Comparison of ENCODE assay signal across 8 cellular contexts in genomic region chr22:30968924-30969531, GRCh38. TPM values are rescaled to one million over a fixed set of nuclear protein-coding genes. Genes with fewer than 3 reads are reported as not detected.
DNase-seq lines count a peak whose midpoint lies in the region; ATAC-seq and TF ChIP-seq lines count a peak whose summit lies in the region.

TUG1 (plus strand) TSS chr22:30969265.

- H3K4me3 ChIP-seq in left ventricle myocardium inferior = peak within 1 kb of the TSS; percentile 79

- peaks cover 63% of the 10 kb centered on the region for H3K4me1 Mint-ChIP-seq in T-helper 1 cell treated with Interleukin-12 subunit alpha and Interleukin-12 subunit beta and Interleukin-4 antibody, amounts not matched to agents 30 μg/mL and 1 μg/mL, for 36 hours (ENCODE audit: low read depth)
- peaks cover 13% of the 10 kb centered on the region for H3K4me1 Mint-ChIP-seq in progenitor cell of endocrine pancreas (ENCODE audit: low read depth)

- peaks cover 73% of the 10 kb centered on the region for H3K4me1 ChIP-seq in left ventricle myocardium inferior

- H3K9me3 Mint-ChIP-seq in T-helper 1 cell treated with Interleukin-12 subunit alpha and Interleukin-12 subunit beta and Interleukin-4 antibody, amounts not matched to agents 30 μg/mL and 1 μg/mL, for 36 hours = peaks cover 26% of the 10 kb centered on the region
- peaks cover 31% of the 10 kb centered on the region for H3K9me3 Mint-ChIP-seq in progenitor cell of endocrine pancreas (ENCODE audit: low read depth)

- TF ChIP-seq CTCF in GM13976 (IDR thresholded peaks at IDR 0.05; ENCODE audit: borderline replicate concordance, control extremely low read depth, extremely low read depth, insufficient read depth, missing control alignments) = no peak
- no peak for TF ChIP-seq CTCF in left ventricle myocardium inferior (IDR thresholded peaks at IDR 0.05; ENCODE audit: borderline replicate concordance)
- no peak for TF ChIP-seq CTCF in progenitor cell of endocrine pancreas (IDR thresholded peaks at IDR 0.05; ENCODE audit: unreplicated experiment)

- H3K27ac Mint-ChIP-seq in T-helper 1 cell treated with Interleukin-12 subunit alpha and Interleukin-12 subunit beta and Interleukin-4 antibody, amounts not matched to agents 30 μg/mL and 1 μg/mL, for 36 hours = peak within 1 kb of the TSS; percentile 99
- H3K27ac Mint-ChIP-seq in progenitor cell of endocrine pancreas = peak within 1 kb of the TSS; percentile 99

- intact Hi-C loops in left ventricle myocardium inferior (cut with micrococcal nuclease) = no loop called here

- peak within 1 kb of the TSS; percentile 97 for H3K4me3 Mint-ChIP-seq in T-helper 1 cell treated with Interleukin-12 subunit alpha and Interleukin-12 subunit beta and Interleukin-4 antibody, amounts not matched to agents 30 μg/mL and 1 μg/mL, for 36 hours
- H3K4me3 Mint-ChIP-seq in progenitor cell of endocrine pancreas (ENCODE audit: low read depth) = peak within 1 kb of the TSS; percentile 89

- H3K27me3 Mint-ChIP-seq in T-helper 1 cell treated with Interleukin-12 subunit alpha and Interleukin-12 subunit beta and Interleukin-4 antibody, amounts not matched to agents 30 μg/mL and 1 μg/mL, for 36 hours (ENCODE audit: low read depth) = no peaks in the 10 kb centered on the region
- H3K27me3 Mint-ChIP-seq in progenitor cell of endocrine pancreas = no peaks in the 10 kb centered on the region

- H3K27ac ChIP-seq in left ventricle myocardium inferior (replicated peaks) = peak within 1 kb of the TSS; percentile 97

- peaks cover 35% of the 10 kb centered on the region for H3K36me3 ChIP-seq in left ventricle myocardium inferior

- in situ Hi-C loops in GM13976 (cut with MboI; ENCODE audit: low sequenced_read_pairs, unreplicated experiment) = no loop called here

- DNase-seq in GM13976 (ENCODE audit: low spot score) (peak; percentile 99), NCI-H1694 (lab: John Stamatoyannopoulos, UW) (peak; percentile 89), amygdala (lab: John Stamatoyannopoulos, UW) (peak; percentile 77 to 99 (median 96)), left ventricle myocardium inferior (peak; percentile 99), progenitor cell of endocrine pancreas (ENCODE audit: low spot score, unreplicated experiment) (peak; percentile 94), ureter (ENCODE audit: low spot score) (peak; percentile 99)

- peak; percentile 91 for ATAC-seq in HG02884 (IDR thresholded peaks at IDR 0.05; ENCODE audit: unreplicated experiment)

- peaks cover 55% of the 10 kb centered on the region for H3K9me3 ChIP-seq in left ventricle myocardium inferior (replicated peaks)

- H3K27me3 ChIP-seq in left ventricle myocardium inferior (ENCODE audit: low read depth) = no peaks in the 10 kb centered on the region

- H3K36me3 Mint-ChIP-seq in T-helper 1 cell treated with Interleukin-12 subunit alpha and Interleukin-12 subunit beta and Interleukin-4 antibody, amounts not matched to agents 30 μg/mL and 1 μg/mL, for 36 hours (ENCODE audit: low read depth) = peaks cover 59% of the 10 kb centered on the region
- H3K36me3 Mint-ChIP-seq in progenitor cell of endocrine pancreas (ENCODE audit: insufficient read depth) = peaks cover 76% of the 10 kb centered on the region

RNA-seq across cellular contexts. Expression of gene TUG1, which starts in this region (rescaled TPM):
- 33.6 TPM for total RNA-seq in left ventricle myocardium inferior
- total RNA-seq in progenitor cell of endocrine pancreas = 142 and 146 TPM in 2 replicates
- 119 TPM for total RNA-seq in ureter

Comparison
In these comparisons a context has a peak if more than half of its experiments do, and no peak if none do; other contexts are left out.
1. Peak in every context shown above with its lines: DNase-seq, ATAC-seq, H3K4me3 ChIP-seq and H3K27ac ChIP-seq.